ENCODE assay signal across 8 cellular contexts in the genomic region with DNA sequence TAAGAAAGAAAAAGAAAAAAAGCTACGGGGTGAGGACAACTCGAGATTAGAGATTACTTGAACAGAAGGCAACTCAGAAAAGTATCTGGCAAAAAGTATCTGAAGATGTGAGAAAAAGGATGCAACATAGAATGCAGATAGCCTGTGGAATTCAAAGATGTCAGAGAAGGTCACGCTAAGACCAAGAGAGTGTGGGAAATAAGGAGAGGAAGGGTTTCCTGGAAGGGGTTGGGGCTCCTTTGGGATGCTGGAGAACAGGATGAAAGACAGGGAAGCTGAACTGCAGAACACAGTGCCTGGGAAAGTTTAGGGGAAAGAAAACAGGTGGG. TPM values are rescaled to one million over a fixed set of nuclear protein-coding genes. Genes with fewer than 3 reads are reported as not detected.
DNase-seq lines count a peak whose midpoint lies in the region; ATAC-seq and TF ChIP-seq lines count a peak whose summit lies in the region.

No MANE protein-coding gene starts in this region.

- no peak overlapping the region for H2AFZ ChIP-seq in trophoblast cell (ENCODE audit: insufficient read depth, low read length, poor library complexity)

- in situ Hi-C loops in transverse colon (cut with MboI; ENCODE audit: low pct_ligation_motif_present in 1 of 4, low pct_unique_long_range_greater_than_20kb in 1 of 4, low sequenced_read_pairs in 3 of 4), result no loop called here

- H4K12ac ChIP-seq in trophoblast cell (ENCODE audit: low read depth, low read length), result no peak overlapping the region

- no peak overlapping the region for H3K23ac ChIP-seq in trophoblast cell (ENCODE audit: low read length)

- H3K27ac ChIP-seq in trophoblast cell (ENCODE audit: low read depth, low read length) (no peak overlapping the region), transverse colon (no peak overlapping the region)

- no peak overlapping the region for H3K18ac ChIP-seq in trophoblast cell (ENCODE audit: low read length)

- no peak for ATAC-seq in T-cell (replicated peaks in 1 of 4)

- CTCF ChIA-PET in T-cell (lab: Charles Lee), result no interaction called here

- no peak overlapping the region for H3K14ac ChIP-seq in trophoblast cell (ENCODE audit: low read length)

- H3K79me1 ChIP-seq in trophoblast cell (ENCODE audit: low read length), result no peaks in the 10 kb centered on the region

- peaks cover 0 to under 1% (median 0%) of the 10 kb centered on the region in 3 donors for H3K9me3 Mint-ChIP-seq in T-cell

- no peaks in the 10 kb centered on the region for H3K36me3 Mint-ChIP-seq in T-cell

- no peak overlapping the region for H2BK120ac ChIP-seq in trophoblast cell (ENCODE audit: insufficient read depth, low read length, poor library complexity)

- H3K36me3 ChIP-seq in trophoblast cell (ENCODE audit: control insufficient read depth in 1 of 2, insufficient read depth in 2 of 2, low read length in 2 of 2) (no peaks in the 10 kb centered on the region), transverse colon (no peaks in the 10 kb centered on the region)

- H3K4me3 ChIP-seq in foreskin fibroblast (ENCODE audit: low read depth in 1 of 2, low read length in 2 of 2) (peak overlapping the region; percentile 49 to 59), trophoblast cell (ENCODE audit: low read depth, low read length) (no peak overlapping the region), transverse colon (no peak overlapping the region)

- TF ChIP-seq POLR2A in transverse colon (IDR thresholded peaks at IDR 0.05), result no peak

- H4K8ac ChIP-seq in trophoblast cell (ENCODE audit: low read depth, low read length), result no peak overlapping the region

- no peaks in the 10 kb centered on the region for H3K27me3 ChIP-seq in trophoblast cell (ENCODE audit: insufficient read depth, low read length)
- H3K27me3 ChIP-seq in transverse colon, result peaks cover 59% of the 10 kb centered on the region

- POLR2A ChIA-PET in T-cell (lab: Charles Lee), result no interaction called here

- no peaks in the 10 kb centered on the region for H3K79me2 ChIP-seq in trophoblast cell (ENCODE audit: control insufficient read depth, insufficient read depth, low read length, poor library complexity)

- no peak for TF ChIP-seq CTCF in foreskin fibroblast (IDR thresholded peaks at IDR 0.05; ENCODE audit: low read depth, low read length)
- no peak for TF ChIP-seq CTCF in transverse colon (IDR thresholded peaks at IDR 0.05)

- peaks cover 6 to 9% of the 10 kb centered on the region in 2 experiments for H3K4me1 ChIP-seq in trophoblast cell (ENCODE audit: control insufficient read depth in 1 of 2, insufficient read depth in 2 of 2, low read length in 2 of 2)
- H3K4me1 ChIP-seq in transverse colon, result peaks cover 0 to 11% (median 8%) of the 10 kb centered on the region in 4 donors

- H3K4me2 ChIP-seq in trophoblast cell (ENCODE audit: low read length), result peak overlapping the region; percentile 80

- no peak for TF ChIP-seq EP300 in transverse colon (IDR thresholded peaks at IDR 0.05; ENCODE audit: low read depth)

- intact Hi-C loops in transverse colon (cut with DNase I; ENCODE audit: low total_unique reads), result no loop called here

- WGBS in trophoblast cell (ENCODE audit: extremely low coverage, insufficient coverage, insufficient read length), result no CpG with 5 or more reads among the region's 3 CpGs
- WGBS in transverse colon (ENCODE audit: low coverage in 1 of 2), 2 donors, result 54 to 73% methylated on average over 2 to 3 of the region's 3 CpGs

- H2AK5ac ChIP-seq in trophoblast cell (ENCODE audit: low read length), result no peak overlapping the region

- H3K4me1 Mint-ChIP-seq in T-cell, result peaks cover 3 to 7% (median 6%) of the 10 kb centered on the region in 3 donors

- peak overlapping the region in 2 of 3 donors; percentile 25 to 49 for H3K4me3 Mint-ChIP-seq in T-cell

- no peak overlapping the region for H3K4ac ChIP-seq in trophoblast cell (ENCODE audit: low read depth, low read length)

- H2BK12ac ChIP-seq in trophoblast cell (ENCODE audit: low read length), result no peak overlapping the region

- H3K27me3 Mint-ChIP-seq in T-cell, result peaks cover 30 to 45% of the 10 kb centered on the region in 2 donors

- peak overlapping the region in 1 of 2 donors; percentile 38 for H3K27ac Mint-ChIP-seq in T-cell

- H3K9me3 ChIP-seq in trophoblast cell (ENCODE audit: insufficient read depth, low read depth, low read length) (no peaks in the 10 kb centered on the region), transverse colon (no peaks in the 10 kb centered on the region)

- no peak overlapping the region for H4K91ac ChIP-seq in trophoblast cell (ENCODE audit: low read depth, low read length)

- H3K9ac ChIP-seq in trophoblast cell (ENCODE audit: low read length), result no peak overlapping the region

- H2BK5ac ChIP-seq in trophoblast cell (ENCODE audit: low read depth, low read length, poor library complexity), result no peak overlapping the region

- DNase-seq in EH (ENCODE audit: low read depth) (peak; percentile 57), T-cell (no peak), foreskin fibroblast (no peak), trophoblast cell (no peak), NCI-H2081 treated with DMSO at 0.1 percent for 48 hours (lab: John Stamatoyannopoulos, UW) (no peak), NCI-H2029 (lab: John Stamatoyannopoulos, UW) (no peak), transverse colon (no peak)
- DNase-seq in central memory CD4-positive, alpha-beta T cell, result no peak

RNA-seq across cellular contexts. Expression of a gene that starts 1.2 kb away (rescaled TPM):
- under 1 TPM; 0.03 to 0.18 (median 0.09) TPM for total RNA-seq in T-cell
- 0.39 and 0.48 TPM in 2 replicates for polyA plus RNA-seq in trophoblast cell (2013)
- total RNA-seq in transverse colon, result 1 to 10 TPM in 1 of 4 donors, under 1 TPM in 3; 0.37 to 2.0 (median 0.67) TPM

Comparison
In these comparisons a context has a peak if more than half of its experiments do, and no peak if none do; other contexts are left out.
1. H3K4me3 ChIP-seq: peak in foreskin fibroblast (2 of 2); none in trophoblast cell (single experiment) and transverse colon (0 of 4).